1 cellular context compared by ENCODE assay signal in the genomic region with DNA sequence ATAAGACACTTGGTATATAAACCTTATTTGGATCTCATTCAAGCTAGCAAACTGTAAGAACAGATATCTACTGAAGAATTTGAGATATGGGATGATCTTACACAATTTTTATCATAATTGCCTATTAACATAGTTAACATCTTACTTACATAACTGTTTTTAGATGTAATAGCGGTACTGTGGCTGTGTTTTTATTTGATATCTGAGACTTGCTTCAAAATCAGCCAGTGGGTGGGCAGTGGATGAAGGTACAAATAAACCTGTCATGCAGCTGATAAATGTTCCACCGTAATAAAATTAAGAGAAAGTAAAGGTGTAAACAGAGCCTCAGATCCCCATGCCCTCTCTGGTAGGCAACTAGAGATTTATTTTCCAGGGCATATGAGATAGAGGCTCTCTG.
TF ChIP-seq lines count a peak whose summit lies in the region.

No MANE protein-coding gene starts in this region.

TF ChIP-seq in HEK293, 187 proteins besides CTCF, POLR2A, EP300 and RAD21 (continued from another document and continues in another):
- TF ChIP-seq, protein P1, sequence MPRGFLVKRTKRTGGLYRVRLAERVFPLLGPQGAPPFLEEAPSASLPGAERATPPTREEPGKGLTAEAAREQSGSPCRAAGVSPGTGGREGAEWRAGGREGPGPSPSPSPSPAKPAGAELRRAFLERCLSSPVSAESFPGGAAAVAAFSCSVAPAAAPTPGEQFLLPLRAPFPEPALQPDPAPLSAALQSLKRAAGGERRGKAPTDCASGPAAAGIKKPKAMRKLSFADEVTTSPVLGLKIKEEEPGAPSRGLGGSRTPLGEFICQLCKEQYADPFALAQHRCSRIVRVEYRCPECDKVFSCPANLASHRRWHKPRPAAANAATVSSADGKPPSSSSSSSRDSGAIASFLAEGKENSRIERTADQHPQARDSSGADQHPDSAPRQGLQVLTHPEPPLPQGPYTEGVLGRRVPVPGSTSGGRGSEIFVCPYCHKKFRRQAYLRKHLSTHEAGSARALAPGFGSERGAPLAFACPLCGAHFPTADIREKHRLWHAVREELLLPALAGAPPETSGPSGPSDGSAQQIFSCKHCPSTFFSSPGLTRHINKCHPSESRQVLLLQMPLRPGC (tag by site-specific recombination; IDR thresholded peaks at IDR 0.05), result 0 out of 2 replicates have a peak, but pooled peaks have one; percentile 30
- TF ChIP-seq, protein P2, sequence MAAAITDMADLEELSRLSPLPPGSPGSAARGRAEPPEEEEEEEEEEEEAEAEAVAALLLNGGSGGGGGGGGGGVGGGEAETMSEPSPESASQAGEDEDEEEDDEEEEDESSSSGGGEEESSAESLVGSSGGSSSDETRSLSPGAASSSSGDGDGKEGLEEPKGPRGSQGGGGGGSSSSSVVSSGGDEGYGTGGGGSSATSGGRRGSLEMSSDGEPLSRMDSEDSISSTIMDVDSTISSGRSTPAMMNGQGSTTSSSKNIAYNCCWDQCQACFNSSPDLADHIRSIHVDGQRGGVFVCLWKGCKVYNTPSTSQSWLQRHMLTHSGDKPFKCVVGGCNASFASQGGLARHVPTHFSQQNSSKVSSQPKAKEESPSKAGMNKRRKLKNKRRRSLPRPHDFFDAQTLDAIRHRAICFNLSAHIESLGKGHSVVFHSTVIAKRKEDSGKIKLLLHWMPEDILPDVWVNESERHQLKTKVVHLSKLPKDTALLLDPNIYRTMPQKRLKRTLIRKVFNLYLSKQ (tag by site-specific recombination; IDR thresholded peaks at IDR 0.05; ENCODE audit: borderline replicate concordance), result no peak
- TF ChIP-seq ZNF354C (tag by site-specific recombination; IDR thresholded peaks at IDR 0.05; ENCODE audit: borderline replicate concordance, low read depth) (no peak), KLF16 (tag by site-specific recombination; IDR thresholded peaks at IDR 0.05) (0 out of 2 replicates have a peak, but pooled peaks have one; percentile 62), ZNF600 (tag by site-specific recombination; IDR thresholded peaks at IDR 0.05) (no peak), ZNF629 (tag by site-specific recombination; IDR thresholded peaks at IDR 0.05) (peak; percentile 74), ZNF132 (tag by site-specific recombination; IDR thresholded peaks at IDR 0.05; ENCODE audit: borderline replicate concordance) (no peak), OVOL3 (tag by site-specific recombination; IDR thresholded peaks at IDR 0.05) (peak; percentile 98), ZNF521 (tag by site-specific recombination; IDR thresholded peaks at IDR 0.05) (no peak), ZNF19 (tag by site-specific recombination; IDR thresholded peaks at IDR 0.05; ENCODE audit: low read depth) (no peak), KLF10 (tag by site-specific recombination; IDR thresholded peaks at IDR 0.05) (peak; percentile 69), MEIS1 (CRISPR knock-in tag; IDR thresholded peaks at IDR 0.05; ENCODE audit: borderline replicate concordance) (no peak), ZNF248 (tag by site-specific recombination; IDR thresholded peaks at IDR 0.05) (no peak), ZNF623 (tag by site-specific recombination; IDR thresholded peaks at IDR 0.05) (no peak), IKZF3 (tag by site-specific recombination; IDR thresholded peaks at IDR 0.05) (peak; percentile 44; the same call in 1 of the 2 replicates), ZNF10 (tag by site-specific recombination; IDR thresholded peaks at IDR 0.05) (peak; percentile 69), BCL11B (tag by site-specific recombination; IDR thresholded peaks at IDR 0.05; ENCODE audit: low read depth) (no peak), ZXDB (tag by site-specific recombination; IDR thresholded peaks at IDR 0.05) (peak; percentile 87), ZNF621 (tag by site-specific recombination; IDR thresholded peaks at IDR 0.05) (no peak), ZFHX2 (tag by site-specific recombination; conservative IDR thresholded peaks at IDR 0.05) (peak; percentile 17; the same call in 1 of the 2 replicates), ZNF341 (tag by site-specific recombination; IDR thresholded peaks at IDR 0.05; ENCODE audit: low read depth) (no peak), ZNF561 (tag by site-specific recombination; IDR thresholded peaks at IDR 0.05; ENCODE audit: borderline replicate concordance) (0 out of 2 replicates have a peak, but pooled peaks have one; percentile 40), ZNF221 (tag by site-specific recombination; IDR thresholded peaks at IDR 0.05; ENCODE audit: borderline replicate concordance) (no peak), ZFP37 (tag by site-specific recombination; IDR thresholded peaks at IDR 0.05) (no peak), ZNF549 (tag by site-specific recombination; IDR thresholded peaks at IDR 0.05) (no peak), ZNF473 (tag by site-specific recombination; IDR thresholded peaks at IDR 0.05) (no peak)
- TF ChIP-seq, protein P3, sequence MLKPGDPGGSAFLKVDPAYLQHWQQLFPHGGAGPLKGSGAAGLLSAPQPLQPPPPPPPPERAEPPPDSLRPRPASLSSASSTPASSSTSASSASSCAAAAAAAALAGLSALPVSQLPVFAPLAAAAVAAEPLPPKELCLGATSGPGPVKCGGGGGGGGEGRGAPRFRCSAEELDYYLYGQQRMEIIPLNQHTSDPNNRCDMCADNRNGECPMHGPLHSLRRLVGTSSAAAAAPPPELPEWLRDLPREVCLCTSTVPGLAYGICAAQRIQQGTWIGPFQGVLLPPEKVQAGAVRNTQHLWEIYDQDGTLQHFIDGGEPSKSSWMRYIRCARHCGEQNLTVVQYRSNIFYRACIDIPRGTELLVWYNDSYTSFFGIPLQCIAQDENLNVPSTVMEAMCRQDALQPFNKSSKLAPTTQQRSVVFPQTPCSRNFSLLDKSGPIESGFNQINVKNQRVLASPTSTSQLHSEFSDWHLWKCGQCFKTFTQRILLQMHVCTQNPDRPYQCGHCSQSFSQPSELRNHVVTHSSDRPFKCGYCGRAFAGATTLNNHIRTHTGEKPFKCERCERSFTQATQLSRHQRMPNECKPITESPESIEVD (tag by site-specific recombination; IDR thresholded peaks at IDR 0.05), result peak; percentile 87
- TF ChIP-seq, protein P4, sequence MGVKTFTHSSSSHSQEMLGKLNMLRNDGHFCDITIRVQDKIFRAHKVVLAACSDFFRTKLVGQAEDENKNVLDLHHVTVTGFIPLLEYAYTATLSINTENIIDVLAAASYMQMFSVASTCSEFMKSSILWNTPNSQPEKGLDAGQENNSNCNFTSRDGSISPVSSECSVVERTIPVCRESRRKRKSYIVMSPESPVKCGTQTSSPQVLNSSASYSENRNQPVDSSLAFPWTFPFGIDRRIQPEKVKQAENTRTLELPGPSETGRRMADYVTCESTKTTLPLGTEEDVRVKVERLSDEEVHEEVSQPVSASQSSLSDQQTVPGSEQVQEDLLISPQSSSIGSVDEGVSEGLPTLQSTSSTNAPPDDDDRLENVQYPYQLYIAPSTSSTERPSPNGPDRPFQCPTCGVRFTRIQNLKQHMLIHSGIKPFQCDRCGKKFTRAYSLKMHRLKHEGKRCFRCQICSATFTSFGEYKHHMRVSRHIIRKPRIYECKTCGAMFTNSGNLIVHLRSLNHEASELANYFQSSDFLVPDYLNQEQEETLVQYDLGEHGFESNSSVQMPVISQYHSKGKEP (tag by site-specific recombination; IDR thresholded peaks at IDR 0.05), result 0 out of 2 replicates have a peak, but pooled peaks have one; percentile 6
- TF ChIP-seq, protein P5, sequence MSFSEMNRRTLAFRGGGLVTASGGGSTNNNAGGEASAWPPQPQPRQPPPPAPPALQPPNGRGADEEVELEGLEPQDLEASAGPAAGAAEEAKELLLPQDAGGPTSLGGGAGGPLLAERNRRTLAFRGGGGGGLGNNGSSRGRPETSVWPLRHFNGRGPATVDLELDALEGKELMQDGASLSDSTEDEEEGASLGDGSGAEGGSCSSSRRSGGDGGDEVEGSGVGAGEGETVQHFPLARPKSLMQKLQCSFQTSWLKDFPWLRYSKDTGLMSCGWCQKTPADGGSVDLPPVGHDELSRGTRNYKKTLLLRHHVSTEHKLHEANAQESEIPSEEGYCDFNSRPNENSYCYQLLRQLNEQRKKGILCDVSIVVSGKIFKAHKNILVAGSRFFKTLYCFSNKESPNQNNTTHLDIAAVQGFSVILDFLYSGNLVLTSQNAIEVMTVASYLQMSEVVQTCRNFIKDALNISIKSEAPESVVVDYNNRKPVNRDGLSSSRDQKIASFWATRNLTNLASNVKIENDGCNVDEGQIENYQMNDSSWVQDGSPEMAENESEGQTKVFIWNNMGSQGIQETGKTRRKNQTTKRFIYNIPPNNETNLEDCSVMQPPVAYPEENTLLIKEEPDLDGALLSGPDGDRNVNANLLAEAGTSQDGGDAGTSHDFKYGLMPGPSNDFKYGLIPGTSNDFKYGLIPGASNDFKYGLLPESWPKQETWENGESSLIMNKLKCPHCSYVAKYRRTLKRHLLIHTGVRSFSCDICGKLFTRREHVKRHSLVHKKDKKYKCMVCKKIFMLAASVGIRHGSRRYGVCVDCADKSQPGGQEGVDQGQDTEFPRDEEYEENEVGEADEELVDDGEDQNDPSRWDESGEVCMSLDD (tag by site-specific recombination; IDR thresholded peaks at IDR 0.05), result no peak
- TF ChIP-seq, protein P6, sequence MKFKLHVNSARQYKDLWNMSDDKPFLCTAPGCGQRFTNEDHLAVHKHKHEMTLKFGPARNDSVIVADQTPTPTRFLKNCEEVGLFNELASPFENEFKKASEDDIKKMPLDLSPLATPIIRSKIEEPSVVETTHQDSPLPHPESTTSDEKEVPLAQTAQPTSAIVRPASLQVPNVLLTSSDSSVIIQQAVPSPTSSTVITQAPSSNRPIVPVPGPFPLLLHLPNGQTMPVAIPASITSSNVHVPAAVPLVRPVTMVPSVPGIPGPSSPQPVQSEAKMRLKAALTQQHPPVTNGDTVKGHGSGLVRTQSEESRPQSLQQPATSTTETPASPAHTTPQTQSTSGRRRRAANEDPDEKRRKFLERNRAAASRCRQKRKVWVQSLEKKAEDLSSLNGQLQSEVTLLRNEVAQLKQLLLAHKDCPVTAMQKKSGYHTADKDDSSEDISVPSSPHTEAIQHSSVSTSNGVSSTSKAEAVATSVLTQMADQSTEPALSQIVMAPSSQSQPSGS (tag by site-specific recombination; IDR thresholded peaks at IDR 0.05; ENCODE audit: low read depth), result peak; percentile 43; the same call in 1 of the 2 replicates
- TF ChIP-seq, protein P7, sequence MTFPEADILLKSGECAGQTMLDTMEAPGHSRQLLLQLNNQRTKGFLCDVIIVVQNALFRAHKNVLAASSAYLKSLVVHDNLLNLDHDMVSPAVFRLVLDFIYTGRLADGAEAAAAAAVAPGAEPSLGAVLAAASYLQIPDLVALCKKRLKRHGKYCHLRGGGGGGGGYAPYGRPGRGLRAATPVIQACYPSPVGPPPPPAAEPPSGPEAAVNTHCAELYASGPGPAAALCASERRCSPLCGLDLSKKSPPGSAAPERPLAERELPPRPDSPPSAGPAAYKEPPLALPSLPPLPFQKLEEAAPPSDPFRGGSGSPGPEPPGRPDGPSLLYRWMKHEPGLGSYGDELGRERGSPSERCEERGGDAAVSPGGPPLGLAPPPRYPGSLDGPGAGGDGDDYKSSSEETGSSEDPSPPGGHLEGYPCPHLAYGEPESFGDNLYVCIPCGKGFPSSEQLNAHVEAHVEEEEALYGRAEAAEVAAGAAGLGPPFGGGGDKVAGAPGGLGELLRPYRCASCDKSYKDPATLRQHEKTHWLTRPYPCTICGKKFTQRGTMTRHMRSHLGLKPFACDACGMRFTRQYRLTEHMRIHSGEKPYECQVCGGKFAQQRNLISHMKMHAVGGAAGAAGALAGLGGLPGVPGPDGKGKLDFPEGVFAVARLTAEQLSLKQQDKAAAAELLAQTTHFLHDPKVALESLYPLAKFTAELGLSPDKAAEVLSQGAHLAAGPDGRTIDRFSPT (tag by site-specific recombination; IDR thresholded peaks at IDR 0.05), result 0 out of 2 replicates have a peak, but pooled peaks have one; percentile 25
- TF ChIP-seq, protein P8, sequence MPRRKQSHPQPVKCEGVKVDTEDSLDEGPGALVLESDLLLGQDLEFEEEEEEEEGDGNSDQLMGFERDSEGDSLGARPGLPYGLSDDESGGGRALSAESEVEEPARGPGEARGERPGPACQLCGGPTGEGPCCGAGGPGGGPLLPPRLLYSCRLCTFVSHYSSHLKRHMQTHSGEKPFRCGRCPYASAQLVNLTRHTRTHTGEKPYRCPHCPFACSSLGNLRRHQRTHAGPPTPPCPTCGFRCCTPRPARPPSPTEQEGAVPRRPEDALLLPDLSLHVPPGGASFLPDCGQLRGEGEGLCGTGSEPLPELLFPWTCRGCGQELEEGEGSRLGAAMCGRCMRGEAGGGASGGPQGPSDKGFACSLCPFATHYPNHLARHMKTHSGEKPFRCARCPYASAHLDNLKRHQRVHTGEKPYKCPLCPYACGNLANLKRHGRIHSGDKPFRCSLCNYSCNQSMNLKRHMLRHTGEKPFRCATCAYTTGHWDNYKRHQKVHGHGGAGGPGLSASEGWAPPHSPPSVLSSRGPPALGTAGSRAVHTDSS (tag by site-specific recombination; IDR thresholded peaks at IDR 0.05), result peak; percentile 48; the same call in 1 of the 2 replicates
- TF ChIP-seq, protein P9, sequence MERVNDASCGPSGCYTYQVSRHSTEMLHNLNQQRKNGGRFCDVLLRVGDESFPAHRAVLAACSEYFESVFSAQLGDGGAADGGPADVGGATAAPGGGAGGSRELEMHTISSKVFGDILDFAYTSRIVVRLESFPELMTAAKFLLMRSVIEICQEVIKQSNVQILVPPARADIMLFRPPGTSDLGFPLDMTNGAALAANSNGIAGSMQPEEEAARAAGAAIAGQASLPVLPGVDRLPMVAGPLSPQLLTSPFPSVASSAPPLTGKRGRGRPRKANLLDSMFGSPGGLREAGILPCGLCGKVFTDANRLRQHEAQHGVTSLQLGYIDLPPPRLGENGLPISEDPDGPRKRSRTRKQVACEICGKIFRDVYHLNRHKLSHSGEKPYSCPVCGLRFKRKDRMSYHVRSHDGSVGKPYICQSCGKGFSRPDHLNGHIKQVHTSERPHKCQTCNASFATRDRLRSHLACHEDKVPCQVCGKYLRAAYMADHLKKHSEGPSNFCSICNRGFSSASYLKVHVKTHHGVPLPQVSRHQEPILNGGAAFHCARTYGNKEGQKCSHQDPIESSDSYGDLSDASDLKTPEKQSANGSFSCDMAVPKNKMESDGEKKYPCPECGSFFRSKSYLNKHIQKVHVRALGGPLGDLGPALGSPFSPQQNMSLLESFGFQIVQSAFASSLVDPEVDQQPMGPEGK (tag by site-specific recombination; IDR thresholded peaks at IDR 0.05), result peak; percentile 27; the same call in 1 of the 2 replicates
- TF ChIP-seq, protein P10, sequence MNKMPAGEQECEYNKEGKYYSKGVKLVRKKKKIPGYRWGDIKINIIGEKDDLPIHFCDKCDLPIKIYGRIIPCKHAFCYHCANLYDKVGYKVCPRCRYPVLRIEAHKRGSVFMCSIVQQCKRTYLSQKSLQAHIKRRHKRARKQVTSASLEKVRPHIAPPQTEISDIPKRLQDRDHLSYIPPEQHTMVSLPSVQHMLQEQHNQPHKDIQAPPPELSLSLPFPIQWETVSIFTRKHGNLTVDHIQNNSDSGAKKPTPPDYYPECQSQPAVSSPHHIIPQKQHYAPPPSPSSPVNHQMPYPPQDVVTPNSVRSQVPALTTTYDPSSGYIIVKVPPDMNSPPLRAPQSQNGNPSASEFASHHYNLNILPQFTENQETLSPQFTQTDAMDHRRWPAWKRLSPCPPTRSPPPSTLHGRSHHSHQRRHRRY (tag by site-specific recombination; IDR thresholded peaks at IDR 0.05), result no peak
- TF ChIP-seq, protein P11, sequence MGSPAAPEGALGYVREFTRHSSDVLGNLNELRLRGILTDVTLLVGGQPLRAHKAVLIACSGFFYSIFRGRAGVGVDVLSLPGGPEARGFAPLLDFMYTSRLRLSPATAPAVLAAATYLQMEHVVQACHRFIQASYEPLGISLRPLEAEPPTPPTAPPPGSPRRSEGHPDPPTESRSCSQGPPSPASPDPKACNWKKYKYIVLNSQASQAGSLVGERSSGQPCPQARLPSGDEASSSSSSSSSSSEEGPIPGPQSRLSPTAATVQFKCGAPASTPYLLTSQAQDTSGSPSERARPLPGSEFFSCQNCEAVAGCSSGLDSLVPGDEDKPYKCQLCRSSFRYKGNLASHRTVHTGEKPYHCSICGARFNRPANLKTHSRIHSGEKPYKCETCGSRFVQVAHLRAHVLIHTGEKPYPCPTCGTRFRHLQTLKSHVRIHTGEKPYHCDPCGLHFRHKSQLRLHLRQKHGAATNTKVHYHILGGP (tag by site-specific recombination; IDR thresholded peaks at IDR 0.05), result peak; percentile 63
